Comparison of ENCODE assay signal across 7 cellular contexts in the genomic region with DNA sequence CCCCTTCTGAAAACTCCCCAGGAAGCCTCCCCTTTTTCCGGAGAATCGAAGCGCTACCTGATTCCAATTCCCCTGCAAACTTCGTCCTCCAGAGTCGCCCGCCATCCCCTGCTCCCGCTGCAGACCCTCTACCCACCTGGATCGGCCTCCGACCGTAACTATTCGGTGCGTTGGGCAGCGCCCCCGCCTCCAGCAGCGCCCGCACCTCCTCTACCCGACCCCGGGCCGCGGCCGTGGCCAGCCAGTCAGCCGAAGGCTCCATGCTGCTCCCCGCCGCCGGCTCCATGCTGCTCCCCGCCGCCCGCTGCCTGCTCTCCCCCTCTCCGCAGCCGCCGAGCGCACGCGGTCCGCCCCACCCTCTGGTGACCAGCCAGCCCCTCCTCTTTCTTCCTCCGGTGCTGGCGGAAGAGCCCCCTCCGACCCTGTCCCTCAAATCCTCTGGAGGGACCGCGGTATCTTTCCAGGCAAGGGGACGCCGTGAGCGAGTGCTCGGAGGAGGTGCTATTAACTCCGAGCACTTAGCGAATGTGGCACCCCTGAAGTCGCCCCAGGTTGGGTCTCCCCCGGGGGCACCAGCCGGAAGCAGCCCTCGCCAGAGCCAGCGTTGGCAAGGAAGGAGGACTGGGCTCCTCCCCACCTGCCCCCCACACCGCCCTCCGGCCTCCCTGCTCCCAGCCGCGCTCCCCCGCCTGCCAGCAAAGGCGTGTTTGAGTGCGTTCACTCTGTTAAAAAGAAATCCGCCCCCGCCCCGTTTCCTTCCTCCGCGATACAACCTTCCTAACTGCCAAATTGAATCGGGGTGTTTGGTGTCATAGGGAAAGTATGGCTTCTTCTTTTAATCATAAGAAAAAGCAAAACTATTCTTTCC. TPM values are rescaled to one million over a fixed set of nuclear protein-coding genes. Genes with fewer than 3 reads are reported as not detected.
DNase-seq lines count a peak whose midpoint lies in the region; ATAC-seq lines count a peak whose summit lies in the region.

No MANE protein-coding gene starts in this region.

- H2BK120ac ChIP-seq in trophoblast cell (ENCODE audit: insufficient read depth, low read length, poor library complexity): no peak overlapping the region

- no peak overlapping the region for H4K8ac ChIP-seq in trophoblast cell (ENCODE audit: low read depth, low read length)

- no peaks in the 10 kb centered on the region for H3K79me2 ChIP-seq in trophoblast cell (ENCODE audit: control insufficient read depth, insufficient read depth, low read length, poor library complexity)

- H3K4me2 ChIP-seq in trophoblast cell (ENCODE audit: low read length): peak overlapping the region; percentile 90

- H4K12ac ChIP-seq in trophoblast cell (ENCODE audit: low read depth, low read length): no peak overlapping the region

- DNase-seq in NCI-H2171 treated with DMSO at 0.1 percent for 48 hours (lab: John Stamatoyannopoulos, UW): peak; percentile 78
- peak; percentile 47 for DNase-seq in activated T-cell treated with anti-CD3 and anti-CD28 coated beads, Interleukin-2, amount 50 U/mL, for 1 hour
- peak; percentile 95 for DNase-seq in glomerular visceral epithelial cell (ENCODE audit: extremely low spot score)
- DNase-seq in trophoblast cell: peak in 1 of 2 donors; percentile 25
- DNase-seq in HuH-7.5 (ENCODE audit: low spot score): no peak

- no peak overlapping the region for H3K23ac ChIP-seq in trophoblast cell (ENCODE audit: low read length)

- peak overlapping the region; percentile 60 for H3K9ac ChIP-seq in trophoblast cell (ENCODE audit: low read length)

- H3K27ac ChIP-seq in trophoblast cell (ENCODE audit: low read depth, low read length): no peak overlapping the region

- H2BK12ac ChIP-seq in trophoblast cell (ENCODE audit: low read length): no peak overlapping the region

- no peak overlapping the region for H3K18ac ChIP-seq in trophoblast cell (ENCODE audit: low read length)

- H3K4me3 ChIP-seq in trophoblast cell (ENCODE audit: low read depth, low read length): peak overlapping the region; percentile 57

- no peak overlapping the region for H3K14ac ChIP-seq in trophoblast cell (ENCODE audit: low read length)

- no CpG with 5 or more reads among the region's 64 CpGs for WGBS in trophoblast cell (ENCODE audit: extremely low coverage, insufficient coverage, insufficient read length)

- peaks cover 2% of the 10 kb centered on the region for H3K79me1 ChIP-seq in trophoblast cell (ENCODE audit: low read length)

- no peak overlapping the region for H4K91ac ChIP-seq in trophoblast cell (ENCODE audit: low read depth, low read length)

- H3K4ac ChIP-seq in trophoblast cell (ENCODE audit: low read depth, low read length): no peak overlapping the region

- peaks cover 9 to 12% of the 10 kb centered on the region in 2 experiments for H3K4me1 ChIP-seq in trophoblast cell (ENCODE audit: control insufficient read depth in 1 of 2, insufficient read depth in 2 of 2, low read length in 2 of 2)

- no peak overlapping the region for H2BK5ac ChIP-seq in trophoblast cell (ENCODE audit: low read depth, low read length, poor library complexity)

- ATAC-seq in GM18517 (IDR thresholded peaks at IDR 0.05; ENCODE audit: unreplicated experiment) (peak; percentile 53), HG02763 (IDR thresholded peaks at IDR 0.05; ENCODE audit: unreplicated experiment) (peak; percentile 58)

- H3K9me3 ChIP-seq in trophoblast cell (ENCODE audit: insufficient read depth, low read depth, low read length): peaks cover 5% of the 10 kb centered on the region

- peak overlapping the region; percentile 30 for H2AFZ ChIP-seq in trophoblast cell (ENCODE audit: insufficient read depth, low read length, poor library complexity)

- peaks cover 59% of the 10 kb centered on the region for H3K27me3 ChIP-seq in trophoblast cell (ENCODE audit: insufficient read depth, low read length)

- no peak overlapping the region for H2AK5ac ChIP-seq in trophoblast cell (ENCODE audit: low read length)

- H3K36me3 ChIP-seq in trophoblast cell (ENCODE audit: control insufficient read depth in 1 of 2, insufficient read depth in 2 of 2, low read length in 2 of 2): no peaks in the 10 kb centered on the region

RNA-seq across cellular contexts. Expression of gene CDKN2A, which starts 19.4 kb away (rescaled TPM):
- 9.6 and 11.0 TPM in 2 replicates for polyA plus RNA-seq in trophoblast cell (2013)

RNA-seq across cellular contexts. Expression of gene CDKN2B-AS1, which starts 19.8 kb away (rescaled TPM):
- polyA plus RNA-seq in trophoblast cell (2013): 0.47 and 0.58 TPM in 2 replicates

RNA-seq across cellular contexts. Expression of gene CDKN2B, which starts 34.3 kb away (rescaled TPM):
- polyA plus RNA-seq in trophoblast cell (2013): 43.3 and 45.4 TPM in 2 replicates
